Comparison of ENCODE assay signal across 21 cellular contexts in the genomic region with DNA sequence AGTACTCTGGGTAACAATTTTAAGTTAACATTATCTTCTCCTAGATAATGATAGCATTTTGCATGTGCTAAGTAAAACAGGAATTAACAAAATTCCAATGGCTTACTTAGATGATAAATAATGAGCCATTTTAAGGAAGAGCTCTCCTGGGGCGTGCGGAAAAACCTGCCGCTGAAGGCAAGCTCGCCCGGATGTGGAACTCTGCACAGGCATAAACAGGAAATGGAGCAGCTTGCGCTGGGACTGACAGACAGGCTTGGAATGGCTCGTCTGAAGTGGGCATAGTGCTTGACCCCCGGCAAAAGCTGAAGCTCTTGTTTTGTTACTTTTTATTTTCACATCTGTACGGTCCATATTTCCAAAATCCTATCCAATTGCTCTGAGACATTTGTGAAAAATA.
DNase-seq lines count a peak whose midpoint lies in the region; ATAC-seq lines count a peak whose summit lies in the region.
"Had no signal": no experiment of that assay in that cellular context is flagged by ENCODE, and none has a peak within 500 bp of the region (broad histone marks: within the 10 kb centered on the region; RNA-seq: fewer than 3 reads in every experiment).

No MANE protein-coding gene starts in this region.

- H3K27ac ChIP-seq in mesendoderm (ENCODE audit: low read depth, low read length) (no peak overlapping the region), aorta (ENCODE audit: low read depth in 1 of 2, low read length in 2 of 2) (no peak overlapping the region)
- H3K27ac ChIP-seq: BLaER1, hepatocyte, psoas muscle had no signal

- ATAC-seq in aorta (ENCODE audit: low FRiP score) (no peak), GM19397 (IDR thresholded peaks at IDR 0.05; ENCODE audit: unreplicated experiment) (no peak)
- ATAC-seq: activated T-helper 17 cell treated with anti-CD3 and anti-CD28 coated beads, Interleukin-2, amount 50 U/mL, for 72 hours; GM12878; psoas muscle; stimulated activated effector memory CD8-positive, alpha-beta T cell treated with anti-CD3 and anti-CD28 coated beads, Interleukin-12 subunit alpha, Interleukin-12 subunit beta, amount 100 ng/mL, for 72 hours had no signal

- H4K5ac ChIP-seq in mesendoderm (ENCODE audit: low read length): no peak overlapping the region

- no peak overlapping the region for H3K23ac ChIP-seq in mesendoderm (ENCODE audit: low read length)

- peak; percentile 16 for DNase-seq in NCI-H2227 (lab: John Stamatoyannopoulos, UW; ENCODE audit: unreplicated experiment)
- DNase-seq in NCI-H2227 treated with DMSO at 0.1 percent for 48 hours (lab: John Stamatoyannopoulos, UW): no peak
- peak; percentile 23 for DNase-seq in NCI-H510A treated with DMSO at 0.1 percent for 48 hours (lab: John Stamatoyannopoulos, UW)
- DNase-seq in dermis blood vessel endothelial cell: peak; percentile 78
- DNase-seq in mesendoderm: peak; percentile 51
- DNase-seq in aorta: no peak
- no peak for DNase-seq in stimulated activated CD4-positive, alpha-beta T cell treated with anti-CD3 and anti-CD28 coated beads, Interleukin-2, amount 100 ng/mL, for 48 hours
- DNase-seq: activated CD4-positive, CD25-positive, alpha-beta regulatory T cell; caudate nucleus; effector CD4-positive, alpha-beta T cell; GF-D8; Kasumi-1; NCI-H345; NK-92 treated with Interleukin-12 subunit alpha and Interleukin-12 subunit beta, amount 100 ng/mL, for 24 hours; psoas muscle had no signal

- H4K8ac ChIP-seq in mesendoderm (ENCODE audit: low read depth, low read length): no peak overlapping the region

- peak overlapping the region; percentile 47 for H3K18ac ChIP-seq in mesendoderm (ENCODE audit: low read length)

- H2BK120ac ChIP-seq in mesendoderm (ENCODE audit: low read depth, low read length): no peak overlapping the region

- no peak overlapping the region for H3K9ac ChIP-seq in mesendoderm (ENCODE audit: low read length)
- H3K9ac ChIP-seq: BLaER1 had no signal

- H3K4me1 ChIP-seq in mesendoderm (ENCODE audit: control insufficient read depth, low read depth, low read length) (no peaks in the 10 kb centered on the region), aorta (ENCODE audit: control insufficient read depth in 1 of 2, insufficient read depth in 2 of 2, low read length in 2 of 2) (no peaks in the 10 kb centered on the region)

- H3K4me2 ChIP-seq in mesendoderm (ENCODE audit: low read length): no peak overlapping the region
- H3K4me2 ChIP-seq: BLaER1, hepatocyte had no signal

- no peaks in the 10 kb centered on the region for H3K27me3 ChIP-seq in mesendoderm (ENCODE audit: insufficient read depth, low read length, poor library complexity)
- no peaks in the 10 kb centered on the region for H3K27me3 ChIP-seq in aorta (ENCODE audit: control insufficient read depth in 1 of 2, insufficient read depth in 2 of 2, low read length in 1 of 2)
- H3K27me3 ChIP-seq: BLaER1, hepatocyte had no signal

- intact Hi-C loops in aorta (cut with DNase I): no loop called here

- no peaks in the 10 kb centered on the region for H3K79me2 ChIP-seq in mesendoderm (ENCODE audit: control insufficient read depth, insufficient read depth, low read length)
- H3K79me2 ChIP-seq: hepatocyte had no signal

- H2BK15ac ChIP-seq in mesendoderm (replicated peaks; ENCODE audit: low read depth): no peak overlapping the region

- no peak overlapping the region for H3K4ac ChIP-seq in mesendoderm (ENCODE audit: low read depth, low read length)

- H3K9me3 ChIP-seq in aorta (ENCODE audit: control insufficient read depth, low read length): no peaks in the 10 kb centered on the region
- H3K9me3 ChIP-seq: BLaER1, psoas muscle had no signal

- WGBS in mesendoderm (ENCODE audit: extremely low coverage, insufficient coverage, low lambda C conversion rate): no CpG with 5 or more reads among the region's 9 CpGs
- WGBS in aorta, 2 donors: 23 to 26% methylated on average over 9 of the region's 9 CpGs

- no peak overlapping the region for H2BK5ac ChIP-seq in mesendoderm (ENCODE audit: low read length)

- H3K56ac ChIP-seq in mesendoderm (ENCODE audit: low read length): no peak overlapping the region

- no peak overlapping the region for H2AK5ac ChIP-seq in mesendoderm (ENCODE audit: low read length)

- H3K79me1 ChIP-seq in mesendoderm (ENCODE audit: low read length): no peaks in the 10 kb centered on the region

- H3K4me3 ChIP-seq in mesendoderm (ENCODE audit: low read length): no peak overlapping the region
- H3K4me3 ChIP-seq in aorta (ENCODE audit: low read length in 2 of 2): no peak overlapping the region
- H3K4me3 ChIP-seq: BLaER1, GM12878, hepatocyte, psoas muscle had no signal

- H3K36me3 ChIP-seq in mesendoderm (ENCODE audit: control insufficient read depth, insufficient read depth, low read length): no peaks in the 10 kb centered on the region
- H3K36me3 ChIP-seq in aorta (ENCODE audit: control insufficient read depth in 1 of 2, insufficient read depth in 2 of 2, low read length in 1 of 2): no peaks in the 10 kb centered on the region
- H3K36me3 ChIP-seq: BLaER1 had no signal

Comparison
In these comparisons a context has a peak if more than half of its experiments do, and no peak if none do; other contexts are left out.
1. DNase-seq: peak in NCI-H2227 (single experiment), NCI-H510A treated with DMSO at 0.1 percent for 48 hours (single experiment), dermis blood vessel endothelial cell (single experiment) and mesendoderm (single experiment); none in NCI-H2227 treated with DMSO at 0.1 percent for 48 hours (single experiment), aorta (0 of 2) and stimulated activated CD4-positive, alpha-beta T cell treated with anti-CD3 and anti-CD28 coated beads, Interleukin-2, amount 100 ng/mL, for 48 hours (0 of 2).